ENCODE assay signal across 27 cellular contexts in genomic region chr1:34029525-34029924, GRCh38.
"Had no signal": no experiment of that assay in that cellular context is flagged by ENCODE, and none has a peak within 500 bp of the region (broad histone marks: within the 10 kb centered on the region; RNA-seq: fewer than 3 reads in every experiment).

No MANE protein-coding gene starts in this region.

- H3K36me3 ChIP-seq: left lung, lower lobe of right lung, ovary, right atrium auricular region, right lobe of liver, stomach, tibial artery, uterus had no signal

- H3K4me3 Mint-ChIP-seq: mesothelial cell of epicardium; naive B cell; natural killer cell; stimulated activated naive B cell treated with anti-CD40 and anti-IgM and Interleukin-4, amounts not matched to agents 10 μg/mL and 1 μg/mL and 100 μg/mL, for 72 hours; type B pancreatic cell had no signal

- H3K36me3 Mint-ChIP-seq: mesothelial cell of epicardium; naive B cell; natural killer cell; stimulated activated naive B cell treated with anti-CD40 and anti-IgM and Interleukin-4, amounts not matched to agents 10 μg/mL and 1 μg/mL and 100 μg/mL, for 72 hours; type B pancreatic cell had no signal

- DNase-seq: hippocampal formation; kidney glomerular epithelial cell; left colon; left lung; lower lobe of right lung; mammary epithelial cell; mesendoderm; naive B cell; natural killer cell; ovary; right lobe of liver; stimulated activated CD4-positive, alpha-beta T cell treated with anti-CD3 and anti-CD28 coated beads, Interleukin-1b, Interleukin-23, amount 100 ng/mL, for 48 hours; stimulated activated CD4-positive, alpha-beta T cell treated with anti-CD3 and anti-CD28 coated beads, Interleukin-2, amount 100 ng/mL, for 48 hours; stimulated activated CD4-positive, alpha-beta T cell treated with anti-CD3 and anti-CD28 coated beads, Interleukin-4, amount 100 ng/mL, for 4 hours; stimulated activated CD8-positive, alpha-beta memory T cell treated with anti-CD3 and anti-CD28 coated beads, Interleukin-4, amount 100 ng/mL, for 48 hours; stimulated activated naive B cell treated with anti-CD40 and anti-IgM and Interleukin-4, amounts not matched to agents 10 μg/mL and 1 μg/mL and 100 μg/mL, for 72 hours; stimulated activated naive CD8-positive, alpha-beta T cell treated with anti-CD3 and anti-CD28 coated beads, Interleukin-15, Interleukin-2, amounts not matched to agents 100 U/mL and 50 U/mL, for 24 hours; stomach; testis; tibial artery; uterus had no signal

- ATAC-seq: left colon; left lung; lower lobe of right lung; natural killer cell; right lobe of liver; stimulated activated naive B cell treated with anti-CD40 and anti-IgM and Interleukin-4, amounts not matched to agents 10 μg/mL and 1 μg/mL and 100 μg/mL, for 72 hours; stimulated activated naive CD8-positive, alpha-beta T cell treated with anti-CD3 and anti-CD28 coated beads, Interleukin-15, Interleukin-2, amounts not matched to agents 100 U/mL and 50 U/mL, for 24 hours had no signal

- H3K4me1 Mint-ChIP-seq: mesothelial cell of epicardium; naive B cell; natural killer cell; stimulated activated naive B cell treated with anti-CD40 and anti-IgM and Interleukin-4, amounts not matched to agents 10 μg/mL and 1 μg/mL and 100 μg/mL, for 72 hours had no signal

- H3K9me3 Mint-ChIP-seq: mesothelial cell of epicardium, natural killer cell, type B pancreatic cell had no signal

- FAIRE-seq: keratinocyte had no signal

- H3K27ac Mint-ChIP-seq: mesothelial cell of epicardium; natural killer cell; progenitor cell of endocrine pancreas; stimulated activated naive B cell treated with anti-CD40 and anti-IgM and Interleukin-4, amounts not matched to agents 10 μg/mL and 1 μg/mL and 100 μg/mL, for 72 hours; type B pancreatic cell had no signal

- H3K27me3 ChIP-seq: left lung, ovary, right atrium auricular region, right lobe of liver, testis, tibial artery, uterus had no signal

- H3K4me3 ChIP-seq: left lung, lower lobe of right lung, ovary, right atrium auricular region, right lobe of liver, smooth muscle cell, stomach, testis, tibial artery, uterus had no signal
